11 cellular contexts compared by ENCODE assay signal in the genomic region with DNA sequence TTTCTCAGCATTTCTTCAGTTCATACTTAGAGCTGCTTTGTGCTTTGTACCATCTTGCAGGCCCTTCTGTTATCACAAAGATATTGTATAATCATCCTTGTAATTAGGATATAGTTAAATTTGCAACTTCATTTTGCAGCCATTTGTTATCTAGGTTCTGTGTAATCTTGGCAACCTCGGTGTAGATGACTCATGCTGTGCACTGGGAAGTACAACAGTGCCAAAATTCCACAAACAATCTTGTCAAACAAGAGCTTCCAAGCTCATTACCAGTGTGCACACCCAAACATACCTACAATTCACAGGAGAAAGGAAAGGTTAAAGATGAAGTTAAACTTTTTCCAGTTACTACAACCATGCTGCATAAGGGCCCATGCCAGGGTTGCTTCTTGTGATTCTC.
DNase-seq lines count a peak whose midpoint lies in the region; ATAC-seq and TF ChIP-seq lines count a peak whose summit lies in the region.
"Had no signal": no experiment of that assay in that cellular context is flagged by ENCODE, and none has a peak within 500 bp of the region (broad histone marks: within the 10 kb centered on the region; RNA-seq: fewer than 3 reads in every experiment).

No MANE protein-coding gene starts in this region.

- intact Hi-C loops in CD14-positive monocyte (cut with micrococcal nuclease): no loop called here

- no peak overlapping the region for H3K27ac Mint-ChIP-seq in CD14-positive monocyte
- H3K27ac Mint-ChIP-seq: T-helper 1 cell treated with Interleukin-12 subunit alpha and Interleukin-12 subunit beta and Interleukin-4 antibody, amounts not matched to agents 30 μg/mL and 1 μg/mL, for 36 hours had no signal

- no peak overlapping the region for H3K4me3 Mint-ChIP-seq in CD14-positive monocyte
- H3K4me3 Mint-ChIP-seq: T-helper 1 cell treated with Interleukin-12 subunit alpha and Interleukin-12 subunit beta and Interleukin-4 antibody, amounts not matched to agents 30 μg/mL and 1 μg/mL, for 36 hours had no signal

- H3K4me1 Mint-ChIP-seq in CD14-positive monocyte: no peaks in the 10 kb centered on the region

- DNase-seq in EL (peak; percentile 5), RKO (ENCODE audit: low spot score) (peak; percentile 12), mucosa of gallbladder (ENCODE audit: low spot score) (peak; percentile 73), globus pallidus (ENCODE audit: low spot score) (no peak), NCI-H510A (lab: John Stamatoyannopoulos, UW) (no peak), CD14-positive monocyte (ENCODE audit: low spot score) (no peak)
- DNase-seq: activated effector memory CD4-positive, alpha-beta T cell treated with Interleukin-2 at 50 U/mL for 16 hours; Kasumi-1 had no signal

- peaks cover 0 to 4% (median 2%) of the 10 kb centered on the region in 7 donors for H3K9me3 Mint-ChIP-seq in CD14-positive monocyte

- H3K36me3 Mint-ChIP-seq in CD14-positive monocyte: no peaks in the 10 kb centered on the region

- no peaks in the 10 kb centered on the region for H3K27me3 Mint-ChIP-seq in CD14-positive monocyte (ENCODE audit: low read depth in 3 of 3)

- no peak for TF ChIP-seq CTCF in CD14-positive monocyte (IDR thresholded peaks at IDR 0.05)

- ATAC-seq in esophagus mucosa (peak; percentile 94), HG03565 (IDR thresholded peaks at IDR 0.05; ENCODE audit: unreplicated experiment) (no peak)

Comparison
In these comparisons a context has a peak if more than half of its experiments do, and no peak if none do; other contexts are left out.
1. DNase-seq: peak in EL (single experiment), RKO (single experiment) and mucosa of gallbladder (single experiment); none in globus pallidus (single experiment), NCI-H510A (single experiment) and CD14-positive monocyte (single experiment).